14 cellular contexts compared by ENCODE assay signal in genomic region chr3:147838650-147839049, GRCh38.
A peak's percentile ranks its signal among the peaks of the same experiment; 100 is the strongest.
DNase-seq lines count a peak whose midpoint lies in the region; ATAC-seq, FAIRE-seq and TF ChIP-seq lines count a peak whose summit lies in the region.
"Had no signal": no experiment of that assay in that cellular context is flagged by ENCODE, and none has a peak within 500 bp of the region (broad histone marks: within the 10 kb centered on the region; RNA-seq: fewer than 3 reads in every experiment).

No MANE protein-coding gene starts in this region.

- POLR2A ChIA-PET in H1 (lab: Charles Lee; ENCODE audit: partially characterized antibody) = no interaction called here
- POLR2A ChIA-PET in activated CD8-positive, alpha-beta T cell treated with anti-CD3 and anti-CD28 coated beads for 36 hours (lab: Charles Lee) = no interaction called here

- H3K27me3 ChIP-seq in H1 (replicated peaks in 1 of 4; ENCODE audit: control insufficient read depth in 3 of 4, extremely low read depth in 1 of 4, insufficient read depth in 3 of 4, low read length in 3 of 4) = no peaks in the 10 kb centered on the region
- H3K27me3 ChIP-seq: sigmoid colon had no signal

- no peak overlapping the region for H3K14ac ChIP-seq in H1 (ENCODE audit: insufficient read length)

- H3K4me3 ChIP-seq in AG09309 (ENCODE audit: control insufficient read depth, low read depth, low read length) = no peak overlapping the region
- H3K4me3 ChIP-seq in LNCaP clone FGC (ENCODE audit: low read depth, low read length) = no peak overlapping the region
- H3K4me3 ChIP-seq in H1 (ENCODE audit: extremely low read depth in 1 of 4, insufficient read depth in 2 of 4, low read depth in 3 of 4, low read length in 4 of 4) = no peak overlapping the region
- H3K4me3 ChIP-seq: sigmoid colon had no signal

- no peak overlapping the region for H3K27ac ChIP-seq in H1 (ENCODE audit: low read depth, low read length)
- H3K27ac ChIP-seq: KMS-11, sigmoid colon had no signal

- no peak for TF ChIP-seq EP300 in H1 (IDR thresholded peaks at IDR 0.05; ENCODE audit: borderline replicate concordance in 1 of 2, low read depth in 2 of 2, low read length in 2 of 2)

- intact Hi-C loops in activated CD8-positive, alpha-beta T cell treated with anti-CD3 and anti-CD28 coated beads for 36 hours (cut with micrococcal nuclease) = no loop called here

- no peak overlapping the region for H3K9ac ChIP-seq in H1 (replicated peaks in 1 of 4; ENCODE audit: extremely low read depth in 1 of 4, low read depth in 3 of 4, low read length in 3 of 4)
- H3K9ac ChIP-seq: KMS-11 had no signal

- no peaks in the 10 kb centered on the region for H3K36me3 ChIP-seq in H1 (ENCODE audit: control insufficient read depth in 2 of 4, insufficient read depth in 4 of 4, low read length in 3 of 4)
- H3K36me3 ChIP-seq: sigmoid colon had no signal

- peak; percentile 54 to 61 for TF ChIP-seq RAD21 in H1 (IDR thresholded peaks at IDR 0.05 in 1 of 2, conservative IDR thresholded peaks at IDR 0.05 in 1 of 2; ENCODE audit: low read depth in 2 of 2, low read length in 2 of 2)

- no peaks in the 10 kb centered on the region for H3K4me1 Mint-ChIP-seq in activated CD8-positive, alpha-beta T cell treated with anti-CD3 and anti-CD28 coated beads for 36 hours (ENCODE audit: low read depth)
- H3K4me1 Mint-ChIP-seq: central memory CD8-positive, alpha-beta T cell had no signal

- no peak overlapping the region for H2BK12ac ChIP-seq in H1 (ENCODE audit: low read depth, low read length)

- H4K5ac ChIP-seq in H1 (ENCODE audit: insufficient read length, low read depth, low read length) = no peak overlapping the region

- CTCF ChIA-PET in H1 (lab: Charles Lee; ENCODE audit: partially characterized antibody) = interaction anchor here (0.8 to 1.2 kb wide), 2 partner anchors 99 to 238 kb away, joined by 3 to 5 read pairs; no protein-coding TSS in a partner anchor
- CTCF ChIA-PET in activated CD8-positive, alpha-beta T cell treated with anti-CD3 and anti-CD28 coated beads for 36 hours (lab: Charles Lee) = no interaction called here

- H2BK15ac ChIP-seq in H1 (ENCODE audit: low read length) = no peak overlapping the region

- ATAC-seq in GM18867 (IDR thresholded peaks at IDR 0.05; ENCODE audit: unreplicated experiment) = peak; percentile 72
- no peak for ATAC-seq in HG02610 (IDR thresholded peaks at IDR 0.05; ENCODE audit: unreplicated experiment)
- no peak for ATAC-seq in HG02970 (IDR thresholded peaks at IDR 0.05; ENCODE audit: low FRiP score, unreplicated experiment)
- no peak for ATAC-seq in activated CD8-positive, alpha-beta T cell treated with anti-CD3 and anti-CD28 coated beads for 36 hours
- ATAC-seq: activated T-cell treated with anti-CD3 and anti-CD28 coated beads, Interleukin-2, amount 50 U/mL, for 72 hours had no signal

- H3K79me2 ChIP-seq in H1 (ENCODE audit: control insufficient read depth in 1 of 2, insufficient read depth in 2 of 2, low read length in 2 of 2) = no peaks in the 10 kb centered on the region

- H3K56ac ChIP-seq in H1 (replicated peaks; ENCODE audit: insufficient read length, low read depth, low read length) = no peak overlapping the region

- no peak overlapping the region for H3K4ac ChIP-seq in H1 (replicated peaks; ENCODE audit: insufficient read length, low read depth, low read length)

- H4K8ac ChIP-seq in H1 (ENCODE audit: extremely low read depth, insufficient read depth, low read length) = no peak overlapping the region

- H2AFZ ChIP-seq in H1 (ENCODE audit: low read length) = no peak overlapping the region

- no peak overlapping the region for H3K27ac Mint-ChIP-seq in activated CD8-positive, alpha-beta T cell treated with anti-CD3 and anti-CD28 coated beads for 36 hours
- H3K27ac Mint-ChIP-seq: activated T-cell treated with anti-CD3 and anti-CD28 coated beads, Interleukin-2, amount 50 U/mL, for 72 hours; CD4-positive, alpha-beta T cell; T-helper 2 cell treated with Interferon-gamma antibody and Interleukin-4, amounts not matched to agents 5 μg/mL and 100 μg/mL, for 36 hours had no signal

- no peak overlapping the region for H4K91ac ChIP-seq in H1 (replicated peaks; ENCODE audit: insufficient read length, low read length)

- H3K4me3 Mint-ChIP-seq in activated CD8-positive, alpha-beta T cell treated with anti-CD3 and anti-CD28 coated beads for 36 hours = no peak overlapping the region
- H3K4me3 Mint-ChIP-seq: activated T-cell treated with anti-CD3 and anti-CD28 coated beads, Interleukin-2, amount 50 U/mL, for 72 hours; CD4-positive, alpha-beta T cell; central memory CD8-positive, alpha-beta T cell; T-helper 2 cell treated with Interferon-gamma antibody and Interleukin-4, amounts not matched to agents 5 μg/mL and 100 μg/mL, for 36 hours had no signal

- 77% methylated on average over 2 of the region's 2 CpGs; no CpG with 5 or more reads in 1 of the 2 experiments for WGBS in H1 (ENCODE audit: extremely low coverage in 1 of 2, insufficient coverage in 1 of 2, insufficient read length in 1 of 2, insufficient replicate concordance in 2 of 2, low coverage in 1 of 2, low lambda C conversion rate in 2 of 2, missing lambda C conversion rate in 1 of 2), 2 experiments

- no peaks in the 10 kb centered on the region for H3K9me3 Mint-ChIP-seq in activated CD8-positive, alpha-beta T cell treated with anti-CD3 and anti-CD28 coated beads for 36 hours
- H3K9me3 Mint-ChIP-seq: central memory CD8-positive, alpha-beta T cell had no signal

- no peak overlapping the region for H2BK5ac ChIP-seq in H1 (ENCODE audit: low read depth, low read length)

- DNase-seq in AG09309 (ENCODE audit: low read depth) = no peak
- no peak for DNase-seq in LNCaP clone FGC (ENCODE audit: low read depth)
- DNase-seq in H1 (ENCODE audit: low read depth in 1 of 2, low spot score in 2 of 2) = no peak
- no peak for DNase-seq in NCI-H510A (lab: John Stamatoyannopoulos, UW)
- DNase-seq in activated CD8-positive, alpha-beta T cell treated with anti-CD3 and anti-CD28 coated beads for 36 hours = no peak
- DNase-seq: activated T-cell treated with anti-CD3 and anti-CD28 coated beads, Interleukin-2, amount 50 U/mL, for 72 hours; CD4-positive, alpha-beta T cell; sigmoid colon had no signal

- H3K4me1 ChIP-seq in H1 (replicated peaks in 1 of 4; ENCODE audit: control insufficient read depth in 3 of 4, insufficient read depth in 4 of 4, low read length in 3 of 4) = no peaks in the 10 kb centered on the region
- H3K4me1 ChIP-seq: sigmoid colon had no signal

- H3K27me3 Mint-ChIP-seq in activated CD8-positive, alpha-beta T cell treated with anti-CD3 and anti-CD28 coated beads for 36 hours = no peaks in the 10 kb centered on the region
- H3K27me3 Mint-ChIP-seq: CD4-positive, alpha-beta T cell; central memory CD8-positive, alpha-beta T cell had no signal

- TF ChIP-seq CTCF in AG09309 (IDR thresholded peaks at IDR 0.05; ENCODE audit: control insufficient read depth, insufficient read depth, low read depth, low read length, missing control alignments) (peak; percentile 27), LNCaP clone FGC (IDR thresholded peaks at IDR 0.05; ENCODE audit: control insufficient read depth, extremely low read depth, insufficient read depth) (peak; percentile 26; the same call in 1 of the 2 replicates), H1 (IDR thresholded peaks at IDR 0.05; ENCODE audit: control extremely low read depth in 1 of 3, insufficient read depth in 1 of 3, low read depth in 1 of 3, low read length in 3 of 3) (peak in 2 of 3 experiments; percentile 25 to 53; a peak in 2 of 4 replicates)
- no peak for TF ChIP-seq CTCF in activated CD8-positive, alpha-beta T cell treated with anti-CD3 and anti-CD28 coated beads for 36 hours (IDR thresholded peaks at IDR 0.05)

- H4K20me1 ChIP-seq in H1 (replicated peaks in 1 of 2; ENCODE audit: control insufficient read depth in 1 of 2, insufficient read depth in 2 of 2, low read length in 2 of 2) = no peaks in the 10 kb centered on the region

- no peaks in the 10 kb centered on the region for H3K79me1 ChIP-seq in H1 (ENCODE audit: low read depth, low read length)

- no peak for TF ChIP-seq POLR2A in H1 (IDR thresholded peaks at IDR 0.05; ENCODE audit: control extremely low read depth in 1 of 2, low read depth in 2 of 2, low read length in 2 of 2)

- no peak overlapping the region for H3K4me2 ChIP-seq in H1 (ENCODE audit: insufficient read depth in 1 of 2, low read depth in 2 of 2, low read length in 2 of 2)
- H3K4me2 ChIP-seq: KMS-11 had no signal

- H3K23me2 ChIP-seq in H1 (ENCODE audit: low read depth, low read length) = no peaks in the 10 kb centered on the region

- H3K36me3 Mint-ChIP-seq in activated CD8-positive, alpha-beta T cell treated with anti-CD3 and anti-CD28 coated beads for 36 hours (ENCODE audit: low read depth) = no peaks in the 10 kb centered on the region

- no peaks in the 10 kb centered on the region for H3K9me3 ChIP-seq in H1 (ENCODE audit: insufficient read depth in 2 of 2, low read depth in 1 of 2, low read length in 1 of 2)
- H3K9me3 ChIP-seq: sigmoid colon had no signal

- no peak overlapping the region for H3K23ac ChIP-seq in H1 (ENCODE audit: insufficient read length)

- H3K18ac ChIP-seq in H1 (ENCODE audit: extremely low read depth, low read length) = no peak overlapping the region

- H2BK20ac ChIP-seq in H1 (ENCODE audit: low read length) = no peak overlapping the region

- FAIRE-seq in H1 (lab: Jason Lieb, UNC) = no peak

- H2AK5ac ChIP-seq in H1 (ENCODE audit: low read depth, low read length) = no peak overlapping the region

- no peak overlapping the region for H2BK120ac ChIP-seq in H1 (replicated peaks; ENCODE audit: low read depth, low read length)

TF ChIP-seq in H1, 55 proteins besides CTCF, POLR2A, EP300 and RAD21 (continues in another document):
- no peak for TF ChIP-seq RXRA (IDR thresholded peaks at IDR 0.05; ENCODE audit: insufficient read depth, low read depth, low read length)
- no peak for TF ChIP-seq EGR1 (IDR thresholded peaks at IDR 0.05; ENCODE audit: borderline replicate concordance, low read depth, low read length)
- TF ChIP-seq TAF1 (IDR thresholded peaks at IDR 0.05; ENCODE audit: low read depth, low read length) = no peak
- TF ChIP-seq NRF1 (IDR thresholded peaks at IDR 0.05; ENCODE audit: low read depth, low read length) = no peak
- no peak for TF ChIP-seq SRF (IDR thresholded peaks at IDR 0.05; ENCODE audit: low read depth, low read length)
- TF ChIP-seq SIX5 (IDR thresholded peaks at IDR 0.05; ENCODE audit: low read depth, low read length) = no peak
- TF ChIP-seq, protein P1, sequence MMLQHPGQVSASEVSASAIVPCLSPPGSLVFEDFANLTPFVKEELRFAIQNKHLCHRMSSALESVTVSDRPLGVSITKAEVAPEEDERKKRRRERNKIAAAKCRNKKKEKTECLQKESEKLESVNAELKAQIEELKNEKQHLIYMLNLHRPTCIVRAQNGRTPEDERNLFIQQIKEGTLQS (IDR thresholded peaks at IDR 0.05; ENCODE audit: insufficient read depth, low read depth, low read length) = no peak
- TF ChIP-seq NANOG (IDR thresholded peaks at IDR 0.05; ENCODE audit: insufficient read depth, low read depth, low read length, poor library complexity, severe bottlenecking) = no peak
- no peak for TF ChIP-seq CEBPB (IDR thresholded peaks at IDR 0.05; ENCODE audit: low read depth, low read length)
